Comparison of ENCODE assay signal across 8 cellular contexts in genomic region chr17:82096709-82097186, GRCh38. TPM values are rescaled to one million over a fixed set of nuclear protein-coding genes. Genes with fewer than 3 reads are reported as not detected.
DNase-seq lines count a peak whose midpoint lies in the region; ATAC-seq, FAIRE-seq and TF ChIP-seq lines count a peak whose summit lies in the region.

No MANE protein-coding gene starts in this region.

- DNase-seq in stimulated activated CD4-positive, alpha-beta T cell treated with anti-CD3 and anti-CD28 coated beads, Interleukin-4, amount 100 ng/mL, for 4 hours: peak; percentile 1 to 5
- no peak for DNase-seq in stimulated activated CD4-positive, alpha-beta T cell treated with anti-CD3 and anti-CD28 coated beads, Interleukin-4, amount 100 ng/mL, for 1 hour
- DNase-seq in cardiac fibroblast (ENCODE audit: low read depth in 2 of 2) (no peak), mesothelial cell of epicardium (ENCODE audit: low spot score in 2 of 2, unreplicated experiment in 2 of 2) (no peak), islet precursor cell (no peak), GM12891 (ENCODE audit: insufficient read length, low spot score) (no peak)
- no peak for DNase-seq in activated CD4-positive, alpha-beta T cell treated with anti-CD3 and anti-CD28 coated beads for 1 hour

- H3K9me3 Mint-ChIP-seq in mesothelial cell of epicardium: no peaks in the 10 kb centered on the region

- H3K27ac Mint-ChIP-seq in mesothelial cell of epicardium: peak overlapping the region; percentile 47

- peak overlapping the region; percentile 70 for H3K4me3 Mint-ChIP-seq in mesothelial cell of epicardium

- no peak for TF ChIP-seq CTCF in cardiac fibroblast (IDR thresholded peaks at IDR 0.05; ENCODE audit: low read depth, low read length)
- TF ChIP-seq CTCF in mesothelial cell of epicardium (IDR thresholded peaks at IDR 0.05; ENCODE audit: unreplicated experiment): no peak

- H3K4me1 Mint-ChIP-seq in mesothelial cell of epicardium: peaks cover 25% of the 10 kb centered on the region

- peaks cover 3% of the 10 kb centered on the region for H3K36me3 Mint-ChIP-seq in mesothelial cell of epicardium

- ATAC-seq in GM19023 (IDR thresholded peaks at IDR 0.05; ENCODE audit: unreplicated experiment): no peak

- H3K27me3 Mint-ChIP-seq in mesothelial cell of epicardium (ENCODE audit: low read depth): no peaks in the 10 kb centered on the region

- peak overlapping the region; percentile 72 to 77 for H3K4me3 ChIP-seq in cardiac fibroblast (replicated peaks in 1 of 2; ENCODE audit: low read depth in 2 of 2, low read length in 2 of 2)

- FAIRE-seq in GM12891 (lab: Jason Lieb, UNC): no peak

- TF ChIP-seq POLR2A in GM12891 (IDR thresholded peaks at IDR 0.05; ENCODE audit: low read depth, low read length): no peak

TF ChIP-seq in GM12891, 5 proteins besides CTCF, POLR2A, EP300 and RAD21:
- TF ChIP-seq PAX5 (IDR thresholded peaks at IDR 0.05; ENCODE audit: insufficient read depth, low read length, severe bottlenecking): no peak
- TF ChIP-seq SPI1 (IDR thresholded peaks at IDR 0.05; ENCODE audit: low read depth, low read length): no peak
- no peak for TF ChIP-seq POU2F2 (IDR thresholded peaks at IDR 0.05; ENCODE audit: low read depth, low read length)
- TF ChIP-seq TAF1 (IDR thresholded peaks at IDR 0.05; ENCODE audit: low read depth, low read length): no peak
- no peak for TF ChIP-seq POLR2AphosphoS5 (IDR thresholded peaks at IDR 0.05; ENCODE audit: low read depth, low read length)
TF ChIP-seq in GM12891: peak in this region for 0.

RNA-seq across cellular contexts. Expression of gene FASN, which starts 1.3 kb away (rescaled TPM):
- total RNA-seq in mesothelial cell of epicardium: 227 to 230 TPM (median 229 TPM) in 3 replicates
- 59.2 TPM for polyA plus RNA-seq in GM12891 (2012; ENCODE audit: low read depth, missing spikeins)

RNA-seq across cellular contexts. Expression of gene DUS1L, which starts 31.1 kb away (rescaled TPM):
- total RNA-seq in mesothelial cell of epicardium: 87.3 to 94.9 TPM (median 87.9 TPM) in 3 replicates
- polyA plus RNA-seq in GM12891 (2012; ENCODE audit: low read depth, missing spikeins): 77.3 TPM

RNA-seq across cellular contexts. Expression of gene GPS1, which starts 45.0 kb away (rescaled TPM):
- 104 to 113 TPM (median 105 TPM) in 3 replicates for total RNA-seq in mesothelial cell of epicardium
- 48.7 TPM for polyA plus RNA-seq in GM12891 (2012; ENCODE audit: low read depth, missing spikeins)

RNA-seq across cellular contexts. Expression of gene RFNG, which starts 45.1 kb away (rescaled TPM):
- 53.8 to 57.3 TPM (median 55.6 TPM) in 3 replicates for total RNA-seq in mesothelial cell of epicardium
- polyA plus RNA-seq in GM12891 (2012; ENCODE audit: low read depth, missing spikeins): 13.8 TPM

RNA-seq across cellular contexts. Expression of gene DCXR, which starts 59.3 kb away (rescaled TPM):
- 73.5 to 80.2 TPM (median 77.6 TPM) in 3 replicates for total RNA-seq in mesothelial cell of epicardium
- 40.2 TPM for polyA plus RNA-seq in GM12891 (2012; ENCODE audit: low read depth, missing spikeins)

Comparison
In these comparisons a context has a peak if more than half of its experiments do, and no peak if none do; other contexts are left out.
1. DNase-seq: peak in stimulated activated CD4-positive, alpha-beta T cell treated with anti-CD3 and anti-CD28 coated beads, Interleukin-4, amount 100 ng/mL, for 4 hours (2 of 2); none in stimulated activated CD4-positive, alpha-beta T cell treated with anti-CD3 and anti-CD28 coated beads, Interleukin-4, amount 100 ng/mL, for 1 hour (single experiment), cardiac fibroblast (0 of 2), mesothelial cell of epicardium (0 of 2), islet precursor cell (single experiment), GM12891 (single experiment) and activated CD4-positive, alpha-beta T cell treated with anti-CD3 and anti-CD28 coated beads for 1 hour (single experiment).